ENCODE assay signal across 1 cellular context in genomic region chr14:50010752-50011151, GRCh38.
TF ChIP-seq lines count a peak whose summit lies in the region.

No MANE protein-coding gene starts in this region.

TF ChIP-seq in GM23338, 12 proteins besides CTCF, POLR2A, EP300 and RAD21 (continued from another document):
- TF ChIP-seq ZNF462 (CRISPR knock-in tag; IDR thresholded peaks at IDR 0.05) = no peak
- TF ChIP-seq NANOG (IDR thresholded peaks at IDR 0.05; ENCODE audit: borderline replicate concordance) = no peak
- TF ChIP-seq EZH2phosphoT487 (IDR thresholded peaks at IDR 0.05; ENCODE audit: unreplicated experiment) = no peak
- no peak for TF ChIP-seq ETS1 (IDR thresholded peaks at IDR 0.05)
- no peak for TF ChIP-seq ZNF331 (CRISPR knock-in tag; IDR thresholded peaks at IDR 0.05; ENCODE audit: low read depth)
- TF ChIP-seq REST (IDR thresholded peaks at IDR 0.05; ENCODE audit: unreplicated experiment) = no peak
